Comparison of ENCODE assay signal across 13 cellular contexts in genomic region chr17:77867976-77868713, GRCh38.
"Had no signal": no experiment of that assay in that cellular context is flagged by ENCODE, and none has a peak within 500 bp of the region (broad histone marks: within the 10 kb centered on the region; RNA-seq: fewer than 3 reads in every experiment).

No MANE protein-coding gene starts in this region.

- H3K27ac ChIP-seq: cardiac muscle cell, colonic mucosa, sigmoid colon had no signal

- H3K27me3 Mint-ChIP-seq: activated CD4-positive, alpha-beta memory T cell treated with anti-CD3 and anti-CD28 coated beads for 36 hours had no signal

- H3K36me3 ChIP-seq: cardiac muscle cell, colonic mucosa, sigmoid colon, stomach had no signal

- H3K4me1 ChIP-seq: sigmoid colon had no signal

- ATAC-seq: activated naive CD8-positive, alpha-beta T cell treated with anti-CD3 and anti-CD28 coated beads, Interleukin-2, amount 50 U/mL, for 24 hours; naive thymus-derived CD4-positive, alpha-beta T cell had no signal

- H3K4me3 ChIP-seq: cardiac muscle cell, colonic mucosa, lung, sigmoid colon, stomach had no signal

- H3K36me3 Mint-ChIP-seq: activated CD4-positive, alpha-beta memory T cell treated with anti-CD3 and anti-CD28 coated beads for 36 hours had no signal

- H3K4me3 Mint-ChIP-seq: activated CD4-positive, alpha-beta memory T cell treated with anti-CD3 and anti-CD28 coated beads for 36 hours; activated naive CD8-positive, alpha-beta T cell treated with anti-CD3 and anti-CD28 coated beads, Interleukin-2, amount 50 U/mL, for 24 hours; T-helper 2 cell treated with Interferon-gamma antibody and Interleukin-4, amounts not matched to agents 5 μg/mL and 100 μg/mL, for 36 hours had no signal

- H3K9me3 Mint-ChIP-seq: activated CD4-positive, alpha-beta memory T cell treated with anti-CD3 and anti-CD28 coated beads for 36 hours; activated naive CD8-positive, alpha-beta T cell treated with anti-CD3 and anti-CD28 coated beads, Interleukin-2, amount 50 U/mL, for 24 hours; T-helper 2 cell treated with Interferon-gamma antibody and Interleukin-4, amounts not matched to agents 5 μg/mL and 100 μg/mL, for 36 hours had no signal

- H3K27ac Mint-ChIP-seq: activated naive CD8-positive, alpha-beta T cell treated with anti-CD3 and anti-CD28 coated beads, Interleukin-2, amount 50 U/mL, for 24 hours; T-helper 2 cell treated with Interferon-gamma antibody and Interleukin-4, amounts not matched to agents 5 μg/mL and 100 μg/mL, for 36 hours had no signal

- H3K9me3 ChIP-seq: colonic mucosa, sigmoid colon, stomach had no signal

- DNase-seq: activated CD4-positive, alpha-beta memory T cell treated with anti-CD3 and anti-CD28 coated beads for 36 hours; activated CD4-positive, CD25-positive, alpha-beta regulatory T cell treated with anti-CD3 and anti-CD28 coated beads, Interleukin-2, amount 50 U/mL, for 72 hours; activated naive CD8-positive, alpha-beta T cell treated with anti-CD3 and anti-CD28 coated beads, Interleukin-2, amount 50 U/mL, for 24 hours; colonic mucosa; effector CD4-positive, alpha-beta T cell; naive thymus-derived CD4-positive, alpha-beta T cell; sigmoid colon; stimulated activated CD4-positive, alpha-beta T cell treated with anti-CD3 and anti-CD28 coated beads, Interleukin-12 subunit alpha, Interleukin-12 subunit beta, amount 100 ng/mL, for 4 hours; stomach; SW 1271 had no signal

- H3K27me3 ChIP-seq: cardiac muscle cell, colonic mucosa, sigmoid colon had no signal
